22 cellular contexts compared by ENCODE assay signal in genomic region chr5:174617285-174617684, GRCh38.
DNase-seq lines count a peak whose midpoint lies in the region; ATAC-seq and TF ChIP-seq lines count a peak whose summit lies in the region.
"Had no signal": no experiment of that assay in that cellular context is flagged by ENCODE, and none has a peak within 500 bp of the region (broad histone marks: within the 10 kb centered on the region; RNA-seq: fewer than 3 reads in every experiment).

No MANE protein-coding gene starts in this region.

- H3K27ac ChIP-seq in cardiac muscle cell (peak overlapping the region; percentile 70), mesendoderm (ENCODE audit: low read depth, low read length) (no peak overlapping the region), gastrocnemius medialis (no peak overlapping the region)
- H3K27ac ChIP-seq: C4-2B had no signal

- H3K23ac ChIP-seq in mesendoderm (ENCODE audit: low read length): no peak overlapping the region

- H3K4me1 ChIP-seq in cardiac muscle cell (ENCODE audit: low read depth) (peaks cover 25% of the 10 kb centered on the region), mesendoderm (ENCODE audit: control insufficient read depth, low read depth, low read length) (peaks cover 7% of the 10 kb centered on the region), gastrocnemius medialis (no peaks in the 10 kb centered on the region)

- no peak overlapping the region for H2BK15ac ChIP-seq in mesendoderm (replicated peaks; ENCODE audit: low read depth)

- WGBS in mesendoderm (ENCODE audit: extremely low coverage, insufficient coverage, low lambda C conversion rate): no CpG with 5 or more reads among the region's 2 CpGs

- H3K18ac ChIP-seq in mesendoderm (ENCODE audit: low read length): no peak overlapping the region

- H3K27me3 ChIP-seq in cardiac muscle cell (no peaks in the 10 kb centered on the region), mesendoderm (ENCODE audit: insufficient read depth, low read length, poor library complexity) (no peaks in the 10 kb centered on the region), gastrocnemius medialis (peaks cover 0 to 5% (median 0%) of the 10 kb centered on the region in 3 donors)

- no peak overlapping the region for H4K8ac ChIP-seq in mesendoderm (ENCODE audit: low read depth, low read length)

- no peaks in the 10 kb centered on the region for H3K36me3 ChIP-seq in cardiac muscle cell
- no peaks in the 10 kb centered on the region for H3K36me3 ChIP-seq in mesendoderm (ENCODE audit: control insufficient read depth, insufficient read depth, low read length)
- no peaks in the 10 kb centered on the region for H3K36me3 ChIP-seq in gastrocnemius medialis

- H2AK5ac ChIP-seq in mesendoderm (ENCODE audit: low read length): no peak overlapping the region

- no peak for TF ChIP-seq POLR2A in gastrocnemius medialis (IDR thresholded peaks at IDR 0.05)

- H3K4me3 ChIP-seq in cardiac muscle cell (no peak overlapping the region), mesendoderm (ENCODE audit: low read length) (no peak overlapping the region), gastrocnemius medialis (no peak overlapping the region)

- no peak for ATAC-seq in Right ventricle myocardium superior (ENCODE audit: poor library complexity)
- no peak for ATAC-seq in gastrocnemius medialis
- ATAC-seq: HCT116 had no signal

- no peak overlapping the region for H3K4me2 ChIP-seq in mesendoderm (ENCODE audit: low read length)

- H2BK120ac ChIP-seq in mesendoderm (ENCODE audit: low read depth, low read length): no peak overlapping the region

- H3K79me2 ChIP-seq in mesendoderm (ENCODE audit: control insufficient read depth, insufficient read depth, low read length): no peaks in the 10 kb centered on the region

- H3K4ac ChIP-seq in mesendoderm (ENCODE audit: low read depth, low read length): peak overlapping the region; percentile 66

- in situ Hi-C loops in GM13976 (cut with MboI; ENCODE audit: low sequenced_read_pairs, unreplicated experiment) (no loop called here), gastrocnemius medialis (cut with MboI; ENCODE audit: low sequenced_read_pairs in 4 of 4) (no loop called here)

- H3K9me3 ChIP-seq in cardiac muscle cell (ENCODE audit: low read depth) (no peaks in the 10 kb centered on the region), gastrocnemius medialis (no peaks in the 10 kb centered on the region)

- H3K56ac ChIP-seq in mesendoderm (ENCODE audit: low read length): peak overlapping the region; percentile 51

- H2BK5ac ChIP-seq in mesendoderm (ENCODE audit: low read length): no peak overlapping the region

- intact Hi-C loops in Right ventricle myocardium superior (cut with DNase I): no loop called here
- intact Hi-C loops in gastrocnemius medialis (cut with DNase I; ENCODE audit: low total_unique reads): no loop called here

- no peak for DNase-seq in cardiac muscle cell (ENCODE audit: low read depth in 1 of 2, low spot score in 1 of 2)
- no peak for DNase-seq in Right ventricle myocardium superior
- DNase-seq in NCI-H82 treated with DMSO at 0.1 percent for 48 hours (lab: John Stamatoyannopoulos, UW; ENCODE audit: unreplicated experiment): peak; percentile 91
- DNase-seq in mesendoderm: no peak
- DNase-seq in GM13976 (ENCODE audit: low spot score): no peak
- no peak for DNase-seq in NCI-H2107 treated with DMSO at 0.1 percent for 48 hours (lab: John Stamatoyannopoulos, UW; ENCODE audit: unreplicated experiment)
- no peak for DNase-seq in hepatic stellate cell (ENCODE audit: low spot score)
- no peak for DNase-seq in gastrocnemius medialis
- DNase-seq: AML-193; CD8-positive, alpha-beta memory T cell; DMS53; GDM1; KG1; NCI-H1105; NCI-H146; NCI-H2029 treated with DMSO at 0.1 percent for 48 hours; NCI-H2171 treated with DMSO at 0.1 percent for 48 hours; NCI-H524 treated with DMSO at 0.1 percent for 48 hours; SHP77; T-helper 1 cell had no signal

- no peaks in the 10 kb centered on the region for H3K79me1 ChIP-seq in mesendoderm (ENCODE audit: low read length)

- no peak overlapping the region for H3K9ac ChIP-seq in mesendoderm (ENCODE audit: low read length)

- H4K5ac ChIP-seq in mesendoderm (ENCODE audit: low read length): no peak overlapping the region

- TF ChIP-seq CTCF in cardiac muscle cell (IDR thresholded peaks at IDR 0.05; ENCODE audit: low read depth, low read length) (no peak), GM13976 (IDR thresholded peaks at IDR 0.05; ENCODE audit: borderline replicate concordance, control extremely low read depth, extremely low read depth, insufficient read depth, missing control alignments) (no peak), gastrocnemius medialis (IDR thresholded peaks at IDR 0.05 in 4 of 5, conservative IDR thresholded peaks at IDR 0.05 in 1 of 5) (no peak)
